ENCODE assay signal across 21 cellular contexts in genomic region chr2:11939523-11939922, GRCh38.
"Had no signal": no experiment of that assay in that cellular context is flagged by ENCODE, and none has a peak within 500 bp of the region (broad histone marks: within the 10 kb centered on the region; RNA-seq: fewer than 3 reads in every experiment).

No MANE protein-coding gene starts in this region.

- DNase-seq: Karpas-422, KG1, MM.1S, NCI-H1092 treated with DMSO at 0.1 percent for 48 hours, NCI-H1436, NCI-H187, NCI-H2029, NCI-H2081 treated with DMSO at 0.1 percent for 48 hours, NCI-H2171, NCI-H226, NCI-H446, NCI-H510A, NCI-H524 treated with DMSO at 0.1 percent for 48 hours, NCI-H69, NCI-H774, PC-9, Peyer's patch, Right ventricle myocardium superior, SIG-M5 had no signal

- H3K36me3 ChIP-seq: Peyer's patch, SJSA1 had no signal

- H3K4me1 ChIP-seq: Peyer's patch, SJSA1 had no signal

- H3K4me3 ChIP-seq: PC-9, Peyer's patch, SJSA1, SK-N-MC had no signal

- H3K27ac ChIP-seq: PC-9, Peyer's patch, SJSA1, SK-N-MC had no signal

- H3K9me3 ChIP-seq: Peyer's patch, SJSA1 had no signal
